ENCODE assay signal across 19 cellular contexts in genomic region chr20:39568090-39568489, GRCh38.
DNase-seq lines count a peak whose midpoint lies in the region; ATAC-seq and TF ChIP-seq lines count a peak whose summit lies in the region.
"Had no signal": no experiment of that assay in that cellular context is flagged by ENCODE, and none has a peak within 500 bp of the region (broad histone marks: within the 10 kb centered on the region; RNA-seq: fewer than 3 reads in every experiment).

No MANE protein-coding gene starts in this region.

- no peaks in the 10 kb centered on the region for H3K36me3 Mint-ChIP-seq in activated B cell treated with CpG ODN at 0.5 μM for 24 hours (ENCODE audit: low read depth)
- H3K36me3 Mint-ChIP-seq: brain had no signal

- no peak overlapping the region for H3K27ac ChIP-seq in Peyer's patch
- H3K27ac ChIP-seq: left lung, psoas muscle, suprapubic skin had no signal

- TF ChIP-seq CTCF in activated B cell treated with CpG ODN at 0.5 μM for 24 hours (IDR thresholded peaks at IDR 0.05) (no peak), Peyer's patch (IDR thresholded peaks at IDR 0.05) (no peak)

- no peaks in the 10 kb centered on the region for H3K4me1 ChIP-seq in Peyer's patch
- H3K4me1 ChIP-seq: left lung, psoas muscle, suprapubic skin had no signal

- H3K27me3 ChIP-seq in Peyer's patch, result no peaks in the 10 kb centered on the region
- H3K27me3 ChIP-seq: left lung, suprapubic skin had no signal

- no peak overlapping the region for H3K4me3 ChIP-seq in Peyer's patch
- H3K4me3 ChIP-seq: left lung, psoas muscle, suprapubic skin had no signal

- intact Hi-C loops in activated B cell treated with CpG ODN at 0.5 μM for 24 hours (cut with micrococcal nuclease), result loop anchor here (5.0 kb wide), 1 partner anchor 259 kb away; no protein-coding TSS in a partner anchor

- peak overlapping the region; percentile 74 for H3K27ac Mint-ChIP-seq in activated B cell treated with CpG ODN at 0.5 μM for 24 hours
- H3K27ac Mint-ChIP-seq: brain, H9, IgD-negative memory B cell had no signal

- DNase-seq in activated B cell treated with CpG ODN at 0.5 μM for 24 hours (no peak), CD1c-positive myeloid dendritic cell (ENCODE audit: extremely low spot score) (no peak), Peyer's patch (no peak), NCI-H1436 treated with DMSO at 0.1 percent for 48 hours (lab: John Stamatoyannopoulos, UW) (no peak)
- no peak for DNase-seq in activated T-cell treated with anti-CD3 and anti-CD28 coated beads, Interleukin-2, amount 50 U/mL, for 1 hour
- DNase-seq: activated CD4-positive, CD25-positive, alpha-beta regulatory T cell; activated naive CD4-positive, alpha-beta T cell treated with anti-CD3 and anti-CD28 coated beads, Interleukin-2, amount 50 U/mL, for 16 hours; DMS153; H9; left lung; NCI-H1105; psoas muscle; stimulated activated CD4-positive, alpha-beta T cell treated with anti-CD3 and anti-CD28 coated beads, Interleukin-15, amount 100 ng/mL, for 24 hours had no signal

- no peaks in the 10 kb centered on the region for H3K9me3 Mint-ChIP-seq in activated B cell treated with CpG ODN at 0.5 μM for 24 hours
- H3K9me3 Mint-ChIP-seq: brain, IgD-negative memory B cell had no signal

- TF ChIP-seq POLR2A in Peyer's patch (IDR thresholded peaks at IDR 0.05), result no peak

- no peaks in the 10 kb centered on the region for H3K27me3 Mint-ChIP-seq in activated B cell treated with CpG ODN at 0.5 μM for 24 hours
- H3K27me3 Mint-ChIP-seq: brain, IgD-negative memory B cell had no signal

- POLR2A ChIA-PET in activated B cell treated with CpG ODN at 0.5 μM for 24 hours (lab: Charles Lee), result no interaction called here

- ATAC-seq in GM18858 (IDR thresholded peaks at IDR 0.05; ENCODE audit: unreplicated experiment), result peak; percentile 54
- ATAC-seq in GM21390 (IDR thresholded peaks at IDR 0.05; ENCODE audit: unreplicated experiment), result peak; percentile 68
- peak; percentile 40 for ATAC-seq in HG03060 (IDR thresholded peaks at IDR 0.05; ENCODE audit: low read depth, unreplicated experiment)
- peak; percentile 87 for ATAC-seq in activated B cell treated with CpG ODN at 0.5 μM for 24 hours (ENCODE audit: low read depth)
- ATAC-seq: left lung, psoas muscle had no signal

- CTCF ChIA-PET in activated B cell treated with CpG ODN at 0.5 μM for 24 hours (lab: Charles Lee), result no interaction called here

- H3K36me3 ChIP-seq in Peyer's patch, result no peaks in the 10 kb centered on the region
- H3K36me3 ChIP-seq: left lung, suprapubic skin had no signal

- H3K4me3 Mint-ChIP-seq in activated B cell treated with CpG ODN at 0.5 μM for 24 hours, result peak overlapping the region; percentile 2
- H3K4me3 Mint-ChIP-seq: brain, H9 had no signal

- peaks cover 14% of the 10 kb centered on the region for H3K4me1 Mint-ChIP-seq in activated B cell treated with CpG ODN at 0.5 μM for 24 hours
- H3K4me1 Mint-ChIP-seq: brain, H9 had no signal

- H3K9me3 ChIP-seq in Peyer's patch, result no peaks in the 10 kb centered on the region
- H3K9me3 ChIP-seq: left lung, psoas muscle, suprapubic skin had no signal
